Comparison of ENCODE assay signal across 9 cellular contexts in genomic region chr12:47270782-47271664, GRCh38.
DNase-seq lines count a peak whose midpoint lies in the region; ATAC-seq and TF ChIP-seq lines count a peak whose summit lies in the region.
"Had no signal": no experiment of that assay in that cellular context is flagged by ENCODE, and none has a peak within 500 bp of the region (broad histone marks: within the 10 kb centered on the region; RNA-seq: fewer than 3 reads in every experiment).

No MANE protein-coding gene starts in this region.

- H3K27ac ChIP-seq in CD4-positive, alpha-beta memory T cell (ENCODE audit: low read depth, low read length), result no peak overlapping the region
- H3K27ac ChIP-seq in left lung, result peak overlapping the region in 1 of 2 donors; percentile 22

- POLR2A ChIA-PET in CD4-positive, alpha-beta memory T cell (lab: Charles Lee; ENCODE audit: partially characterized antibody), result interaction anchor here (0.6 to 1.8 kb wide), 2 partner anchors 42 to 53 kb away, joined by 4 to 5 read pairs; no protein-coding TSS in a partner anchor

- H3K4me3 ChIP-seq in CD4-positive, alpha-beta memory T cell (ENCODE audit: low read length in 2 of 2), result no peak overlapping the region
- H3K4me3 ChIP-seq in Jurkat, Clone E6-1 (ENCODE audit: low read length), result no peak overlapping the region
- no peak overlapping the region for H3K4me3 ChIP-seq in left lung

- H3K27me3 ChIP-seq in CD4-positive, alpha-beta memory T cell (ENCODE audit: insufficient read depth, low read length), result no peaks in the 10 kb centered on the region
- H3K27me3 ChIP-seq in left lung, result no peaks in the 10 kb centered on the region

- intact Hi-C loops in CD4-positive, alpha-beta memory T cell (cut with micrococcal nuclease), result no loop called here
- intact Hi-C loops in left lung (cut with DNase I), result no loop called here

- no peaks in the 10 kb centered on the region for H3K27me3 Mint-ChIP-seq in CD4-positive, alpha-beta memory T cell
- no peaks in the 10 kb centered on the region for H3K27me3 Mint-ChIP-seq in activated naive CD8-positive, alpha-beta T cell treated with anti-CD3 and anti-CD28 coated beads for 36 hours

- peaks cover 40% of the 10 kb centered on the region for H3K4me1 ChIP-seq in CD4-positive, alpha-beta memory T cell (ENCODE audit: insufficient read depth, low read length)
- H3K4me1 ChIP-seq in left lung, result peaks cover 0 to under 1% of the 10 kb centered on the region in 2 donors

- peak overlapping the region in 4 of 8 donors; percentile 23 to 47 (median 36) for H3K4me3 Mint-ChIP-seq in CD4-positive, alpha-beta memory T cell
- H3K4me3 Mint-ChIP-seq in activated naive CD8-positive, alpha-beta T cell treated with anti-CD3 and anti-CD28 coated beads for 36 hours, result peak overlapping the region; percentile 59

- no peaks in the 10 kb centered on the region for H3K9me3 ChIP-seq in CD4-positive, alpha-beta memory T cell (ENCODE audit: control insufficient read depth in 1 of 2, low read length in 2 of 2)
- no peaks in the 10 kb centered on the region for H3K9me3 ChIP-seq in left lung

- no peak for DNase-seq in CD4-positive, alpha-beta memory T cell
- DNase-seq in Jurkat, Clone E6-1 (ENCODE audit: low read depth, low spot score), result peak; percentile 23
- peak; percentile 35 for DNase-seq in activated naive CD8-positive, alpha-beta T cell treated with anti-CD3 and anti-CD28 coated beads for 36 hours
- DNase-seq in left lung (no peak), ureter (ENCODE audit: low spot score) (no peak), NCI-H1436 treated with DMSO at 0.1 percent for 48 hours (lab: John Stamatoyannopoulos, UW) (no peak), pons (ENCODE audit: low spot score) (no peak), DMS79 treated with DMSO at 0.1 percent for 48 hours (lab: John Stamatoyannopoulos, UW) (no peak)
- DNase-seq: cortex of kidney had no signal

- H3K27ac Mint-ChIP-seq in CD4-positive, alpha-beta memory T cell, result peak overlapping the region in 4 of 7 donors; percentile 1 to 66 (median 29)
- H3K27ac Mint-ChIP-seq in activated naive CD8-positive, alpha-beta T cell treated with anti-CD3 and anti-CD28 coated beads for 36 hours, result peak overlapping the region; percentile 91

- no peaks in the 10 kb centered on the region for H3K36me3 ChIP-seq in CD4-positive, alpha-beta memory T cell (ENCODE audit: insufficient read depth, low read length)
- no peaks in the 10 kb centered on the region for H3K36me3 ChIP-seq in left lung

- TF ChIP-seq CTCF in left lung (IDR thresholded peaks at IDR 0.05), result no peak

- H3K9me3 Mint-ChIP-seq in CD4-positive, alpha-beta memory T cell, result no peaks in the 10 kb centered on the region
- peaks cover 7% of the 10 kb centered on the region for H3K9me3 Mint-ChIP-seq in activated naive CD8-positive, alpha-beta T cell treated with anti-CD3 and anti-CD28 coated beads for 36 hours

- H3K4me1 Mint-ChIP-seq in CD4-positive, alpha-beta memory T cell, result peaks cover 41 to 73% (median 59%) of the 10 kb centered on the region in 4 donors
- H3K4me1 Mint-ChIP-seq in activated naive CD8-positive, alpha-beta T cell treated with anti-CD3 and anti-CD28 coated beads for 36 hours, result peaks cover 79% of the 10 kb centered on the region

- H3K36me3 Mint-ChIP-seq in CD4-positive, alpha-beta memory T cell, result peaks cover 0 to 3% of the 10 kb centered on the region in 2 donors
- H3K36me3 Mint-ChIP-seq in activated naive CD8-positive, alpha-beta T cell treated with anti-CD3 and anti-CD28 coated beads for 36 hours, result peaks cover 17% of the 10 kb centered on the region

- CTCF ChIA-PET in CD4-positive, alpha-beta memory T cell (lab: Charles Lee; ENCODE audit: partially characterized antibody), result interaction anchor here (1.2 kb wide), 1 partner anchor 10 kb away, joined by 5 read pairs; no protein-coding TSS in a partner anchor

- peak; percentile 77 for ATAC-seq in left lung

Comparison
In these comparisons a context has a peak if more than half of its experiments do, and no peak if none do; other contexts are left out.
1. DNase-seq: peak in Jurkat, Clone E6-1 (single experiment) and activated naive CD8-positive, alpha-beta T cell treated with anti-CD3 and anti-CD28 coated beads for 36 hours (single experiment); none in CD4-positive, alpha-beta memory T cell (0 of 5), left lung (0 of 2), ureter (single experiment), NCI-H1436 treated with DMSO at 0.1 percent for 48 hours (single experiment), pons (single experiment) and DMS79 treated with DMSO at 0.1 percent for 48 hours (single experiment).